Comparison of ENCODE assay signal across 14 cellular contexts in the genomic region with DNA sequence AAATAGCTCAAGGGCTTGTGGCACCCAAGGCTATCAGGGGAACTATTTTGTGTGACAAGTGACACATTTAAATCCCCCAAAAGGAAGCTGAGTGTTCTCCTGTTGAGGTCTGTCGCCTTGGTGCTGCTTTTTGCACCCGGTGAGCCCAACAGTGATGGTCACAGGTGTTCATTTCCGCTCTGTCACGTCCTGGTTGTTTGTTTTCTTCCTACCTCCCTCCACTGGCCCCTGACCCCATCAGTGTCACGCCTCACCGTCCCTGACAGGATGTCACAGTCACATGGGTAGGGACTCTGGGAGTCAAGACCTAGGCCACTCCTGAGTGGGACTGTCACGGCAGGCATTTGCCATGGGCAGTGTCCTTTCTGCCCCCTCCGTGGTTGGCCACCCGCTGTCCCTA. TPM values are rescaled to one million over a fixed set of nuclear protein-coding genes. Genes with fewer than 3 reads are reported as not detected.
DNase-seq lines count a peak whose midpoint lies in the region; ATAC-seq, FAIRE-seq and TF ChIP-seq lines count a peak whose summit lies in the region.
"Had no signal": no experiment of that assay in that cellular context is flagged by ENCODE, and none has a peak within 500 bp of the region (broad histone marks: within the 10 kb centered on the region; RNA-seq: fewer than 3 reads in every experiment).

No MANE protein-coding gene starts in this region.

- H3K36me3 Mint-ChIP-seq in dendritic cell treated with granulocyte-macrophage colony-stimulating factor and Interleukin-4, amounts not matched to agents 40 ng/mL and 50 ng/mL, for 4 days (ENCODE audit: low read depth) = peaks cover 7% of the 10 kb centered on the region

- TF ChIP-seq CTCF in GM13976 (IDR thresholded peaks at IDR 0.05; ENCODE audit: borderline replicate concordance, control extremely low read depth, extremely low read depth, insufficient read depth, missing control alignments) = no peak
- TF ChIP-seq CTCF in kidney (IDR thresholded peaks at IDR 0.05; ENCODE audit: borderline replicate concordance, extremely low read depth, insufficient read depth) = no peak

- no peaks in the 10 kb centered on the region for H3K27me3 ChIP-seq in neuronal stem cell (ENCODE audit: control insufficient read depth in 3 of 3, insufficient read depth in 3 of 3, low read depth in 1 of 3, low read length in 3 of 3)

- H4K91ac ChIP-seq in neuronal stem cell (ENCODE audit: low read depth, low read length, poor library complexity) = no peak overlapping the region

- FAIRE-seq in kidney (lab: Jason Lieb, UNC) = no peak
- FAIRE-seq: endothelial cell of umbilical vein had no signal

- H3K18ac ChIP-seq in neuronal stem cell (ENCODE audit: low read length) = peak overlapping the region; percentile 15

- H3K23ac ChIP-seq in neuronal stem cell (ENCODE audit: low read depth, low read length, poor library complexity) = no peak overlapping the region

- no peak overlapping the region for H2AFZ ChIP-seq in neuronal stem cell (ENCODE audit: low read length)

- ATAC-seq in GM18907 (IDR thresholded peaks at IDR 0.05; ENCODE audit: unreplicated experiment) = peak; percentile 71
- ATAC-seq in HG03175 (IDR thresholded peaks at IDR 0.05; ENCODE audit: unreplicated experiment) = peak; percentile 67
- ATAC-seq in GM21390 (IDR thresholded peaks at IDR 0.05; ENCODE audit: unreplicated experiment) = no peak

- H2BK15ac ChIP-seq in neuronal stem cell (ENCODE audit: low read length) = no peak overlapping the region

- in situ Hi-C loops in GM13976 (cut with MboI; ENCODE audit: low sequenced_read_pairs, unreplicated experiment) = no loop called here

- no CpG with 5 or more reads among the region's 9 CpGs for WGBS in neuronal stem cell (ENCODE audit: extremely low coverage in 2 of 2, insufficient read length in 2 of 2, insufficient replicate concordance in 1 of 2), 2 donors

- H3K9ac ChIP-seq in neuronal stem cell (ENCODE audit: low read depth, low read length, poor library complexity) (no peak overlapping the region), kidney (ENCODE audit: low read length in 2 of 2) (no peak overlapping the region)

- H3K79me1 ChIP-seq in neuronal stem cell (ENCODE audit: low read depth, low read length) = no peaks in the 10 kb centered on the region

- intact Hi-C loops in dendritic cell treated with granulocyte-macrophage colony-stimulating factor and Interleukin-4, amounts not matched to agents 40 ng/mL and 50 ng/mL, for 4 days (cut with micrococcal nuclease) = no loop called here
- intact Hi-C loops in kidney (cut with DNase I) = no loop called here

- no peaks in the 10 kb centered on the region for H3K9me3 ChIP-seq in neuronal stem cell (replicated peaks in 1 of 2; ENCODE audit: control insufficient read depth in 2 of 2, insufficient read depth in 1 of 2, low read depth in 1 of 2, low read length in 2 of 2)
- no peaks in the 10 kb centered on the region for H3K9me3 ChIP-seq in kidney (ENCODE audit: control insufficient read depth in 1 of 2, low read length in 2 of 2)

- H3K4me1 Mint-ChIP-seq in dendritic cell treated with granulocyte-macrophage colony-stimulating factor and Interleukin-4, amounts not matched to agents 40 ng/mL and 50 ng/mL, for 4 days (ENCODE audit: low read depth) = peaks cover 87% of the 10 kb centered on the region

- H4K8ac ChIP-seq in neuronal stem cell (ENCODE audit: low read depth, low read length) = no peak overlapping the region

- H2BK12ac ChIP-seq in neuronal stem cell (ENCODE audit: low read length) = no peak overlapping the region

- no peaks in the 10 kb centered on the region for H3K36me3 ChIP-seq in neuronal stem cell (replicated peaks in 1 of 2; ENCODE audit: control insufficient read depth in 2 of 2, insufficient read depth in 2 of 2, low read length in 2 of 2)
- no peaks in the 10 kb centered on the region for H3K36me3 ChIP-seq in kidney (ENCODE audit: control insufficient read depth in 1 of 2, insufficient read depth in 2 of 2, low read length in 2 of 2)

- no peaks in the 10 kb centered on the region for H3K9me3 Mint-ChIP-seq in dendritic cell treated with granulocyte-macrophage colony-stimulating factor and Interleukin-4, amounts not matched to agents 40 ng/mL and 50 ng/mL, for 4 days
- H3K9me3 Mint-ChIP-seq: naive thymus-derived CD8-positive, alpha-beta T cell had no signal

- no peak for DNase-seq in neuronal stem cell (ENCODE audit: low spot score)
- no peak for DNase-seq in GM13976 (ENCODE audit: low spot score)
- DNase-seq in kidney = no peak
- DNase-seq in NCI-H748 treated with DMSO at 0.1 percent for 48 hours (lab: John Stamatoyannopoulos, UW) = no peak
- DNase-seq: aorta; KBM-7; naive thymus-derived CD8-positive, alpha-beta T cell; NCI-H2029 had no signal

- H3K27me3 Mint-ChIP-seq in dendritic cell treated with granulocyte-macrophage colony-stimulating factor and Interleukin-4, amounts not matched to agents 40 ng/mL and 50 ng/mL, for 4 days = no peaks in the 10 kb centered on the region

- no peak overlapping the region for H2BK120ac ChIP-seq in neuronal stem cell (ENCODE audit: low read depth, low read length)

- H3K14ac ChIP-seq in neuronal stem cell (ENCODE audit: low read length) = no peak overlapping the region

- no peak overlapping the region for H2AK5ac ChIP-seq in neuronal stem cell (ENCODE audit: low read depth, low read length)

- no peak overlapping the region for H3K4me2 ChIP-seq in neuronal stem cell (ENCODE audit: insufficient read depth, low read length, poor library complexity, severe bottlenecking)
- H3K4me2 ChIP-seq: smooth muscle cell had no signal

- H3K4me1 ChIP-seq in neuronal stem cell (ENCODE audit: control insufficient read depth in 2 of 2, insufficient read depth in 1 of 2, low read depth in 1 of 2, low read length in 2 of 2) (peaks cover 0 to 26% of the 10 kb centered on the region in 2 donors), kidney (ENCODE audit: control insufficient read depth in 1 of 2, insufficient read depth in 1 of 2, low read depth in 1 of 2, low read length in 2 of 2) (peaks cover 9 to 15% of the 10 kb centered on the region in 2 donors)

- no peak overlapping the region for H3K27ac ChIP-seq in neuronal stem cell (replicated peaks; ENCODE audit: low read length)
- peak overlapping the region in 1 of 2 donors; percentile 10 for H3K27ac ChIP-seq in kidney (ENCODE audit: low read depth in 2 of 2, low read length in 2 of 2)

- no peak overlapping the region for H3K4me3 ChIP-seq in neuronal stem cell (ENCODE audit: low read length in 2 of 2)
- H3K4me3 ChIP-seq in kidney (ENCODE audit: low read length in 2 of 2) = no peak overlapping the region
- H3K4me3 ChIP-seq: smooth muscle cell had no signal

- H3K27ac Mint-ChIP-seq in dendritic cell treated with granulocyte-macrophage colony-stimulating factor and Interleukin-4, amounts not matched to agents 40 ng/mL and 50 ng/mL, for 4 days = peak overlapping the region; percentile 92

- no peak overlapping the region for H3K4ac ChIP-seq in neuronal stem cell (ENCODE audit: low read length)

- no peak overlapping the region for H2BK5ac ChIP-seq in neuronal stem cell (ENCODE audit: low read length)

- H3K4me3 Mint-ChIP-seq in dendritic cell treated with granulocyte-macrophage colony-stimulating factor and Interleukin-4, amounts not matched to agents 40 ng/mL and 50 ng/mL, for 4 days = no peak overlapping the region
- H3K4me3 Mint-ChIP-seq: naive thymus-derived CD8-positive, alpha-beta T cell had no signal

RNA-seq across cellular contexts. Expression of gene SLCO3A1, which starts 11.2 kb away (rescaled TPM):
- polyA plus RNA-seq in neuronal stem cell (2013, experiment 1 of 2) = 10.1 TPM
- polyA plus RNA-seq in neuronal stem cell (2013, experiment 2 of 2) = 10.6 TPM
- 59.4 TPM for total RNA-seq in kidney
- 12.8 TPM for polyA plus RNA-seq in kidney (ENCODE audit: insufficient read depth, low read depth, low replicate concordance)
